Comparison of ENCODE assay signal across 8 cellular contexts in the genomic region with DNA sequence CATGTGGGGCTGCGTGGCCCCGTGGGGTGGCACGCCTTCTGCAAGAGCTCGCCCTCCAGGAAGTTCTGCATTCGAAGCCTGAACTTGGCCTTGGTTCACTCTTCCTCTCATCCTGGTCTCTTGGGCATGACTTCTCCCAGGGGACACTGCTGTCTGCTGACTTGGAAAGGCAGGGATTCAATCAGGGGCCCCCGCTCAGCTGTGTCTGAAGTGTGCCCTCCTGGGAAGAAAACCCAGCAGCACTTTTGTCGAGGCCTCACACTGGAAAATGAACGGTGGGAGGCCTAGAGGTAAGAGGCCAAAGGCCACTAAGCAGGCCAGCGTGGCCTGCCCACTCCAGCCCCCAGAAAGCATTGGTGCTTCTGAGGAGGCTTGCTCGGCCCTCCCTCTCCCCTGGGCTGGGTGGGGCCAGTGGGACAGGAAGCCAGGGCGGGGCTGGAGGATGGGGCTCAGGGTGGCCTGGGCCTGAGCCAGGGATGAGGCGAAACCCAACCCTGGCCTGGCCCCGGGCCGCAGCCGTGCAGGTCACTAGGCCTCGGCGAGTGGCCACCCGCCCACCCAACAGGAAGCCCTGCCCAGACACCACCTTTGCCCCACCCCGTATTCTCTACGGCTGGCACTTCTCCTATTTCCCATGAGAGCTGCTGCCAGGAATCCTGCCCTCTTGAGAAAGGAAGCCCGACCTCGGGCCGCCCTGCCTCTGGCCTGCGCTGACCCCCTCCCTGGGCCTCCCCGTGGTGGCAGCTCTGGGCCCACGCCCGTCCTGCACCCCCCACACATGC.
DNase-seq lines count a peak whose midpoint lies in the region; ATAC-seq, FAIRE-seq and TF ChIP-seq lines count a peak whose summit lies in the region.

No MANE protein-coding gene starts in this region.

- H3K9ac ChIP-seq in GM12878 (ENCODE audit: control insufficient read depth, insufficient read depth, low read length): no peak overlapping the region

- H3K27me3 ChIP-seq in SJSA1 (replicated peaks): no peaks in the 10 kb centered on the region
- H3K27me3 ChIP-seq in GM12878 (replicated peaks in 1 of 2; ENCODE audit: control insufficient read depth in 2 of 2, insufficient read depth in 2 of 2, low read length in 1 of 2): no peaks in the 10 kb centered on the region
- no peaks in the 10 kb centered on the region for H3K27me3 ChIP-seq in layer of hippocampus (ENCODE audit: control insufficient read depth, insufficient read depth, low read length)

- H3K4me1 ChIP-seq in SJSA1 (replicated peaks) (peaks cover 100% of the 10 kb centered on the region), GM12878 (ENCODE audit: control insufficient read depth, insufficient read depth, low read length) (peaks cover 10% of the 10 kb centered on the region)

- H2AFZ ChIP-seq in GM12878 (ENCODE audit: control insufficient read depth, low read depth, low read length): peak overlapping the region; percentile 51

- SMC1A ChIA-PET in GM12878 (lab: Charles Lee; ENCODE audit: uncharacterized antibody, unreplicated experiment): no interaction called here

- no peak for TF ChIP-seq CTCF in GM12878 (IDR thresholded peaks at IDR 0.05 in 2 of 3, conservative IDR thresholded peaks at IDR 0.05 in 1 of 3; ENCODE audit: control insufficient read depth in 2 of 3, extremely low read depth in 1 of 3, insufficient read depth in 1 of 3, low read depth in 3 of 3, low read length in 3 of 3)

- no peaks in the 10 kb centered on the region for H3K79me2 ChIP-seq in GM12878 (ENCODE audit: control insufficient read depth, insufficient read depth, low read length)

- intact Hi-C loops in GM12878 (cut with micrococcal nuclease; ENCODE audit: unreplicated experiment): no loop called here

- BruUV-seq in GM12878 (replicated peaks; lab: Mats Ljungman, UMichigan): no TSS peak

- H3K27ac ChIP-seq in SJSA1: peak overlapping the region; percentile 92
- no peak overlapping the region; the same call in 1 of the 2 replicates for H3K27ac ChIP-seq in GM12878 (ENCODE audit: control insufficient read depth, insufficient read depth)
- H3K27ac ChIP-seq in layer of hippocampus (ENCODE audit: low read depth, low read length): peak overlapping the region; percentile 84

- H3K9me3 ChIP-seq in SJSA1 (replicated peaks) (no peaks in the 10 kb centered on the region), GM12878 (replicated peaks; ENCODE audit: control insufficient read depth, insufficient read depth, low read length) (no peaks in the 10 kb centered on the region)

- DNase-seq in SJSA1 (ENCODE audit: low read depth in 1 of 2, low spot score in 2 of 2) (peak; percentile 95 to 98), GM12878 (ENCODE audit: low read depth, low spot score) (no peak), cerebellar nuclear complex (lab: John Stamatoyannopoulos, UW) (no peak), DMS53 treated with DMSO at 0.1 percent for 48 hours (lab: John Stamatoyannopoulos, UW; ENCODE audit: unreplicated experiment) (no peak)
- peak in 2 of 3 donors; percentile 3 to 10 for DNase-seq in stimulated activated CD4-positive, alpha-beta T cell treated with anti-CD3 and anti-CD28 coated beads, TNF-alpha, amount 100 ng/mL, for 1 hour (ENCODE audit: low read depth in 3 of 3, low spot score in 1 of 3)

- RAD21 ChIA-PET in GM12878 (lab: Charles Lee; ENCODE audit: unreplicated experiment): interaction anchor here (0.6 kb wide), 1 partner anchor 205 kb away, joined by 3 read pairs; no protein-coding TSS in a partner anchor

- in situ Hi-C loops in GM12878 (cut with MboI): no loop called here

- POLR2A ChIA-PET in GM12878 (lab: Charles Lee): no interaction called here

- ATAC-seq in GM18909 (IDR thresholded peaks at IDR 0.05; ENCODE audit: poor library complexity, unreplicated experiment) (peak; percentile 86), HG03064 (IDR thresholded peaks at IDR 0.05; ENCODE audit: low read depth, unreplicated experiment) (peak; percentile 85), GM12878 (peak; percentile 96)

- H3K4me3 ChIP-seq in SJSA1 (no peak overlapping the region), GM12878 (no peak overlapping the region)

- TF ChIP-seq RAD21 in GM12878 (IDR thresholded peaks at IDR 0.05; ENCODE audit: insufficient read depth, low read depth, low read length): no peak

- CTCF ChIA-PET in GM12878 (lab: Yijun Ruan, JAX): no interaction called here

- no peak for TF ChIP-seq EP300 in GM12878 (IDR thresholded peaks at IDR 0.05; ENCODE audit: borderline replicate concordance in 1 of 2, control insufficient read depth in 1 of 2, low read depth in 2 of 2, low read length in 2 of 2)

- no peaks in the 10 kb centered on the region for H4K20me1 ChIP-seq in GM12878 (ENCODE audit: control insufficient read depth, insufficient read depth)

- peaks cover 39% of the 10 kb centered on the region for H3K36me3 ChIP-seq in SJSA1
- no peaks in the 10 kb centered on the region; a peak in 1 of 4 replicates for H3K36me3 ChIP-seq in GM12878 (ENCODE audit: control insufficient read depth in 2 of 2, insufficient read depth in 2 of 2, low read length in 1 of 2)

- peak overlapping the region; percentile 42; the same call in 1 of the 2 replicates for H3K4me2 ChIP-seq in GM12878 (ENCODE audit: control insufficient read depth, insufficient read depth)

- no peak for FAIRE-seq in GM12878 (lab: Jason Lieb, UNC)

- WGBS in GM12878 (ENCODE audit: insufficient coverage, insufficient replicate concordance, low lambda C conversion rate, missing lambda C conversion rate): 44% methylated on average over 20 of the region's 27 CpGs

- TF ChIP-seq POLR2A in GM12878 (IDR thresholded peaks at IDR 0.05; ENCODE audit: low read depth, low read length): no peak

TF ChIP-seq in GM12878, 131 proteins besides CTCF, POLR2A, EP300 and RAD21:
- TF ChIP-seq NR2F1 (conservative IDR thresholded peaks at IDR 0.05) (0 out of 2 replicates have a peak, but pooled peaks have one; percentile 34), STAT1 (conservative IDR thresholded peaks at IDR 0.05) (no peak), BHLHE40 (IDR thresholded peaks at IDR 0.05; ENCODE audit: borderline replicate concordance in 1 of 2, low read depth in 2 of 2, low read length in 1 of 2) (0 out of 4 replicates have a peak, but pooled peaks of 1 of the 2 experiments have one; percentile 7)
TF ChIP-seq in GM12878: peak in this region for 2.

Comparison
In these comparisons a context has a peak if more than half of its experiments do, and no peak if none do; other contexts are left out.
1. DNase-seq: peak in SJSA1 (2 of 2) and stimulated activated CD4-positive, alpha-beta T cell treated with anti-CD3 and anti-CD28 coated beads, TNF-alpha, amount 100 ng/mL, for 1 hour (2 of 3); none in GM12878 (single experiment), cerebellar nuclear complex (0 of 2) and DMS53 treated with DMSO at 0.1 percent for 48 hours (single experiment).
2. Peak in every context shown above with its lines, with median percentiles within 50 percentile points of each other: ATAC-seq.